16 cellular contexts compared by ENCODE assay signal in genomic region chr12:52027085-52027843, GRCh38. TPM values are rescaled to one million over a fixed set of nuclear protein-coding genes. Genes with fewer than 3 reads are reported as not detected.
DNase-seq lines count a peak whose midpoint lies in the region; ATAC-seq and TF ChIP-seq lines count a peak whose summit lies in the region.
"Had no signal": no experiment of that assay in that cellular context is flagged by ENCODE, and none has a peak within 500 bp of the region (broad histone marks: within the 10 kb centered on the region; RNA-seq: fewer than 3 reads in every experiment).

No MANE protein-coding gene starts in this region.

- TF ChIP-seq POLR2A in sigmoid colon (IDR thresholded peaks at IDR 0.05), result no peak

- peak in 2 of 4 donors; percentile 79 to 99 for TF ChIP-seq EP300 in sigmoid colon (IDR thresholded peaks at IDR 0.05)

- intact Hi-C loops in heart right ventricle (cut with DNase I), result loop anchor here in 7 of 10 donors (2.0 to 5.0 kb wide), 6 partner anchors 40 to 95 kb away; partner anchors contain the start of genes ATG101 (in 1 of the 7) and SMIM41 (in 1 of the 7)
- intact Hi-C loops in sigmoid colon (cut with DNase I), result loop anchor here (10.0 kb wide), 1 partner anchor 248 kb away; the partner anchor contains the start of gene KRT86

- H3K27me3 ChIP-seq in heart right ventricle, result peaks cover 0 to 7% (median 0%) of the 10 kb centered on the region in 7 donors
- H3K27me3 ChIP-seq in sigmoid colon, result no peaks in the 10 kb centered on the region

- peaks cover 9 to 69% (median 53%) of the 10 kb centered on the region in 9 donors for H3K4me1 ChIP-seq in heart right ventricle
- H3K4me1 ChIP-seq in sigmoid colon, result peaks cover 0 to 55% (median 53%) of the 10 kb centered on the region in 4 donors

- H3K36me3 ChIP-seq in heart right ventricle (no peaks in the 10 kb centered on the region), sigmoid colon (no peaks in the 10 kb centered on the region)

- DNase-seq in NCI-H2196 treated with DMSO at 0.1 percent for 48 hours (lab: John Stamatoyannopoulos, UW; ENCODE audit: unreplicated experiment) (peak; percentile 28), heart right ventricle (peak; percentile 64 to 67), sigmoid colon (peak; percentile 92), superior temporal gyrus (ENCODE audit: extremely low spot score) (no peak), globus pallidus (ENCODE audit: low spot score) (no peak)
- DNase-seq: activated effector memory CD4-positive, alpha-beta T cell treated with anti-CD3 and anti-CD28 coated beads, Interleukin-2, amount 50 U/mL, for 16 hours; DND-41; NCI-H2029 treated with DMSO at 0.1 percent for 48 hours; NCI-H748 treated with DMSO at 0.1 percent for 48 hours; RPMI8226; stimulated activated CD4-positive, alpha-beta T cell treated with anti-CD3 and anti-CD28 coated beads, Interleukin-12 subunit alpha, Interleukin-12 subunit beta, amount 100 ng/mL, for 4 hours; stimulated activated naive CD8-positive, alpha-beta T cell treated with anti-CD3 and anti-CD28 coated beads, Interleukin-15, amount 100 ng/mL, for 72 hours; T-helper 1 cell had no signal

- H3K9me3 ChIP-seq in heart right ventricle (no peaks in the 10 kb centered on the region), sigmoid colon (no peaks in the 10 kb centered on the region)

- ATAC-seq in heart right ventricle, result peak in 7 of 8 donors; percentile 11 to 54 (median 35)
- ATAC-seq: stimulated activated naive CD8-positive, alpha-beta T cell treated with anti-CD3 and anti-CD28 coated beads, Interleukin-15, amount 100 ng/mL, for 72 hours; WTC11 had no signal

- H3K27ac ChIP-seq in heart right ventricle (peak overlapping the region; percentile 55 to 98 (median 84)), sigmoid colon (peak overlapping the region; percentile 80 to 90 (median 86))
- H3K27ac ChIP-seq: C4-2B had no signal

- H3K4me3 ChIP-seq in heart right ventricle (no peak overlapping the region), sigmoid colon (no peak overlapping the region)

- no peak for TF ChIP-seq CTCF in heart right ventricle (IDR thresholded peaks at IDR 0.05)
- TF ChIP-seq CTCF in sigmoid colon (IDR thresholded peaks at IDR 0.05), result no peak

- WGBS in heart right ventricle, 2 donors, result 66 to 73% methylated on average over 12 of the region's 12 CpGs
- 82 to 86% methylated on average over 12 of the region's 12 CpGs for WGBS in sigmoid colon, 2 donors

RNA-seq across cellular contexts. Expression of gene TAMALIN, which starts 20.5 kb away (rescaled TPM):
- total RNA-seq in heart right ventricle, result 10 to 100 TPM; 16.6 to 47.0 (median 23.9) TPM
- polyA plus RNA-seq in heart right ventricle, result 10 to 100 TPM; 27.2 to 58.8 TPM
- total RNA-seq in sigmoid colon, result 10 to 100 TPM in 2 of 4 donors, 1 to 10 TPM in 2; 9.2 to 11.1 (median 10.1) TPM
- polyA plus RNA-seq in sigmoid colon, result 10 to 100 TPM in 1 of 3 donors, 1 to 10 TPM in 2; 4.2 to 17.0 (median 4.9) TPM
- total RNA-seq: MCF 10A had no signal

RNA-seq across cellular contexts. Expression of gene NR4A1, which starts 24.0 kb away (rescaled TPM):
- 100 to 1,000 TPM in 6 of 10 donors, 10 to 100 TPM in 4; 34.6 to 588 (median 105) TPM for total RNA-seq in heart right ventricle
- polyA plus RNA-seq in heart right ventricle, result 10 to 100 TPM; 53.2 to 83.0 TPM
- 100 to 1,000 TPM in 3 of 4 donors, 10 to 100 TPM in 1; 41.7 to 276 (median 167) TPM for total RNA-seq in sigmoid colon
- polyA plus RNA-seq in sigmoid colon, result 10 to 100 TPM; 31.2 to 65.9 (median 45.0) TPM

RNA-seq across cellular contexts. Expression of gene ATG101, which starts 42.5 kb away (rescaled TPM):
- total RNA-seq in heart right ventricle (10 to 100 TPM; 17.5 to 31.8 (median 22.2) TPM), sigmoid colon (10 to 100 TPM; 30.2 to 48.7 (median 38.2) TPM)
- polyA plus RNA-seq in heart right ventricle (10 to 100 TPM; 14.6 to 90.2 TPM), sigmoid colon (10 to 100 TPM; 58.9 to 64.5 (median 61.7) TPM)

RNA-seq across cellular contexts. Expression of gene SMIM41, which starts 52.2 kb away (rescaled TPM):
- total RNA-seq in heart right ventricle (under 1 TPM in 3 of 10 donors, not detected in 7; 0.19 to 0.52 (median 0.26) TPM), sigmoid colon (1 to 10 TPM in 2 of 4 donors, under 1 TPM in 1, not detected in 1; 0.41 to 5.7 (median 1.2) TPM)
- polyA plus RNA-seq in heart right ventricle (under 1 TPM in 1 of 2 donors, not detected in 1; 0.29 TPM), sigmoid colon (under 1 TPM in 1 of 3 donors, not detected in 2; 0.61 TPM)
- total RNA-seq: MCF 10A, WTC11 had no signal

Comparison
In these comparisons a context has a peak if more than half of its experiments do, and no peak if none do; other contexts are left out.
1. DNase-seq: peak in NCI-H2196 treated with DMSO at 0.1 percent for 48 hours (single experiment), heart right ventricle (2 of 2) and sigmoid colon (single experiment); none in superior temporal gyrus (single experiment) and globus pallidus (single experiment).